Comparison of ENCODE assay signal across 8 cellular contexts in genomic region chr20:63641792-63642517, GRCh38. TPM values are rescaled to one million over a fixed set of nuclear protein-coding genes. Genes with fewer than 3 reads are reported as not detected.
DNase-seq lines count a peak whose midpoint lies in the region; ATAC-seq and TF ChIP-seq lines count a peak whose summit lies in the region.

No MANE protein-coding gene starts in this region.

- H2BK12ac ChIP-seq in neuronal stem cell (ENCODE audit: low read length) = no peak overlapping the region

- peak overlapping the region; percentile 86 for H3K4me2 ChIP-seq in KMS-11
- peak overlapping the region; percentile 89 for H3K4me2 ChIP-seq in neuronal stem cell (ENCODE audit: insufficient read depth, low read length, poor library complexity, severe bottlenecking)

- no peaks in the 10 kb centered on the region for H4K20me1 ChIP-seq in KMS-11 (ENCODE audit: insufficient read depth)

- H4K91ac ChIP-seq in neuronal stem cell (ENCODE audit: low read depth, low read length, poor library complexity) = no peak overlapping the region

- H3K79me1 ChIP-seq in neuronal stem cell (ENCODE audit: low read depth, low read length) = no peaks in the 10 kb centered on the region

- H3K9me3 ChIP-seq in RWPE2 (ENCODE audit: severe bottlenecking) (no peaks in the 10 kb centered on the region), neuronal stem cell (replicated peaks in 1 of 2; ENCODE audit: control insufficient read depth in 2 of 2, insufficient read depth in 1 of 2, low read depth in 1 of 2, low read length in 2 of 2) (no peaks in the 10 kb centered on the region), subcutaneous abdominal adipose tissue (ENCODE audit: control insufficient read depth in 5 of 5, low read length in 5 of 5) (no peaks in the 10 kb centered on the region)

- H3K14ac ChIP-seq in neuronal stem cell (ENCODE audit: low read length) = no peak overlapping the region

- DNase-seq in DMS153 treated with DMSO at 0.1 percent for 48 hours (lab: John Stamatoyannopoulos, UW; ENCODE audit: unreplicated experiment) = peak; percentile 67
- DNase-seq in RWPE2 (ENCODE audit: low spot score) = peak; percentile 100
- DNase-seq in activated effector memory CD4-positive, alpha-beta T cell treated with anti-CD3 and anti-CD28 coated beads, Interleukin-2, amount 50 U/mL, for 16 hours = peak; percentile 99
- DNase-seq in foreskin fibroblast = peak; percentile 64 to 87
- peak; percentile 89 for DNase-seq in neuronal stem cell (ENCODE audit: low spot score)

- no CpG with 5 or more reads among the region's 85 CpGs for WGBS in neuronal stem cell (ENCODE audit: extremely low coverage in 2 of 2, insufficient read length in 2 of 2, insufficient replicate concordance in 1 of 2), 2 donors

- H2BK5ac ChIP-seq in neuronal stem cell (ENCODE audit: low read length) = no peak overlapping the region

- no peak overlapping the region for H4K8ac ChIP-seq in neuronal stem cell (ENCODE audit: low read depth, low read length)

- peak; percentile 40; the same call in 1 of the 2 replicates for TF ChIP-seq CTCF in KMS-11 (conservative IDR thresholded peaks at IDR 0.05; ENCODE audit: low read depth, low read length)
- TF ChIP-seq CTCF in RWPE2 (IDR thresholded peaks at IDR 0.05; ENCODE audit: poor library complexity, severe bottlenecking) = peak; percentile 57
- peak; percentile 18 for TF ChIP-seq CTCF in foreskin fibroblast (IDR thresholded peaks at IDR 0.05; ENCODE audit: low read depth, low read length)

- H3K27ac ChIP-seq in KMS-11 (no peak overlapping the region), RWPE2 (ENCODE audit: poor library complexity, severe bottlenecking) (peak overlapping the region; percentile 79), neuronal stem cell (replicated peaks; ENCODE audit: low read length) (peak overlapping the region; percentile 51), subcutaneous abdominal adipose tissue (ENCODE audit: low read depth, low read length) (no peak overlapping the region)

- H3K4me1 ChIP-seq in KMS-11 (ENCODE audit: low read depth, poor library complexity, severe bottlenecking) (no peaks in the 10 kb centered on the region), RWPE2 (ENCODE audit: insufficient read depth, poor library complexity, severe bottlenecking) (no peaks in the 10 kb centered on the region), neuronal stem cell (ENCODE audit: control insufficient read depth in 2 of 2, insufficient read depth in 1 of 2, low read depth in 1 of 2, low read length in 2 of 2) (peaks cover 4% of the 10 kb centered on the region in 2 donors), subcutaneous abdominal adipose tissue (ENCODE audit: control insufficient read depth in 5 of 5, insufficient read depth in 5 of 5, low read length in 5 of 5) (peaks cover 0 to 24% (median 13%) of the 10 kb centered on the region in 5 donors)

- H3K36me3 ChIP-seq in KMS-11 (ENCODE audit: insufficient read depth) (no peaks in the 10 kb centered on the region), RWPE2 (ENCODE audit: low read depth) (no peaks in the 10 kb centered on the region), neuronal stem cell (replicated peaks in 1 of 2; ENCODE audit: control insufficient read depth in 2 of 2, insufficient read depth in 2 of 2, low read length in 2 of 2) (peaks cover 0 to 17% of the 10 kb centered on the region in 2 donors), subcutaneous abdominal adipose tissue (ENCODE audit: control insufficient read depth in 5 of 5, insufficient read depth in 5 of 5, low read length in 5 of 5) (peaks cover 0 to 4% (median 0%) of the 10 kb centered on the region in 5 donors)

- no peak overlapping the region for H3K9ac ChIP-seq in KMS-11
- peak overlapping the region; percentile 70 for H3K9ac ChIP-seq in neuronal stem cell (ENCODE audit: low read depth, low read length, poor library complexity)
- H3K9ac ChIP-seq in subcutaneous abdominal adipose tissue (ENCODE audit: low read length in 5 of 5) = no peak overlapping the region

- peak; percentile 51 for ATAC-seq in GM21576 (IDR thresholded peaks at IDR 0.05; ENCODE audit: unreplicated experiment)
- ATAC-seq in RWPE2 (ENCODE audit: low read depth) = peak; percentile 85

- H3K4me3 ChIP-seq in KMS-11 (IDR thresholded peaks at IDR 0.05; ENCODE audit: insufficient read depth, low read depth, low read length) = no peak overlapping the region
- H3K4me3 ChIP-seq in RWPE2 (ENCODE audit: severe bottlenecking) = peak overlapping the region; percentile 57
- H3K4me3 ChIP-seq in foreskin fibroblast (ENCODE audit: low read depth in 1 of 2, low read length in 2 of 2) = peak overlapping the region; percentile 43 to 54
- H3K4me3 ChIP-seq in neuronal stem cell (ENCODE audit: low read length in 2 of 2) = peak overlapping the region in 1 of 2 donors; percentile 85
- H3K4me3 ChIP-seq in subcutaneous abdominal adipose tissue (ENCODE audit: low read depth in 1 of 5, low read length in 5 of 5) = peak overlapping the region in 4 of 5 donors; percentile 60 to 73 (median 66)

- peak overlapping the region; percentile 90 for H2AK5ac ChIP-seq in neuronal stem cell (ENCODE audit: low read depth, low read length)

- H2BK120ac ChIP-seq in neuronal stem cell (ENCODE audit: low read depth, low read length) = no peak overlapping the region

- H2AFZ ChIP-seq in KMS-11 (ENCODE audit: low read depth) = peak overlapping the region; percentile 99
- no peak overlapping the region for H2AFZ ChIP-seq in neuronal stem cell (ENCODE audit: low read length)

- no peaks in the 10 kb centered on the region; the same call in none of the 2 replicates for H3K27me3 ChIP-seq in KMS-11 (ENCODE audit: insufficient read depth, low read depth)
- H3K27me3 ChIP-seq in RWPE2 (ENCODE audit: insufficient read depth, poor library complexity, severe bottlenecking) = no peaks in the 10 kb centered on the region
- peaks cover 0 to 5% (median 0%) of the 10 kb centered on the region in 3 experiments for H3K27me3 ChIP-seq in neuronal stem cell (ENCODE audit: control insufficient read depth in 3 of 3, insufficient read depth in 3 of 3, low read depth in 1 of 3, low read length in 3 of 3)
- peaks cover 0 to 3% (median 0%) of the 10 kb centered on the region in 5 donors for H3K27me3 ChIP-seq in subcutaneous abdominal adipose tissue (ENCODE audit: control insufficient read depth in 5 of 5, insufficient read depth in 4 of 5, low read length in 5 of 5)

- H3K18ac ChIP-seq in neuronal stem cell (ENCODE audit: low read length) = peak overlapping the region; percentile 89

- no peak overlapping the region for H3K4ac ChIP-seq in neuronal stem cell (ENCODE audit: low read length)

- no peaks in the 10 kb centered on the region for H3K79me2 ChIP-seq in KMS-11 (ENCODE audit: insufficient read depth, low read depth)

- peak overlapping the region; percentile 65 for H3K23ac ChIP-seq in neuronal stem cell (ENCODE audit: low read depth, low read length, poor library complexity)

- H2BK15ac ChIP-seq in neuronal stem cell (ENCODE audit: low read length) = no peak overlapping the region

RNA-seq across cellular contexts. Expression of gene STMN3, which starts 11.3 kb away (rescaled TPM):
- polyA plus RNA-seq in neuronal stem cell (2013, experiment 1 of 2) = 4.5 TPM
- 4.6 TPM for polyA plus RNA-seq in neuronal stem cell (2013, experiment 2 of 2)

RNA-seq across cellular contexts. Expression of gene GMEB2, which starts 15.1 kb away (rescaled TPM):
- polyA plus RNA-seq in neuronal stem cell (2013, experiment 1 of 2) = 9.0 TPM
- 8.7 TPM for polyA plus RNA-seq in neuronal stem cell (2013, experiment 2 of 2)

RNA-seq across cellular contexts. Expression of gene RTEL1, which starts 16.2 kb away (rescaled TPM):
- polyA plus RNA-seq in neuronal stem cell (2013, experiment 1 of 2) = 5.1 TPM
- polyA plus RNA-seq in neuronal stem cell (2013, experiment 2 of 2) = 5.1 TPM

RNA-seq across cellular contexts. Expression of gene TNFRSF6B, which starts 54.5 kb away (rescaled TPM):
- polyA plus RNA-seq in neuronal stem cell (2013, experiment 1 of 2) = 0.70 TPM
- polyA plus RNA-seq in neuronal stem cell (2013, experiment 2 of 2) = 0.90 TPM

Comparison
In these comparisons a context has a peak if more than half of its experiments do, and no peak if none do; other contexts are left out.
1. H3K27ac ChIP-seq: peak in RWPE2 (single experiment) and neuronal stem cell (single experiment); none in KMS-11 (single experiment) and subcutaneous abdominal adipose tissue (single experiment).
2. Peak in every context shown above with its lines, with median percentiles within 50 percentile points of each other: DNase-seq and CTCF ChIP-seq.